In the genomic region with DNA sequence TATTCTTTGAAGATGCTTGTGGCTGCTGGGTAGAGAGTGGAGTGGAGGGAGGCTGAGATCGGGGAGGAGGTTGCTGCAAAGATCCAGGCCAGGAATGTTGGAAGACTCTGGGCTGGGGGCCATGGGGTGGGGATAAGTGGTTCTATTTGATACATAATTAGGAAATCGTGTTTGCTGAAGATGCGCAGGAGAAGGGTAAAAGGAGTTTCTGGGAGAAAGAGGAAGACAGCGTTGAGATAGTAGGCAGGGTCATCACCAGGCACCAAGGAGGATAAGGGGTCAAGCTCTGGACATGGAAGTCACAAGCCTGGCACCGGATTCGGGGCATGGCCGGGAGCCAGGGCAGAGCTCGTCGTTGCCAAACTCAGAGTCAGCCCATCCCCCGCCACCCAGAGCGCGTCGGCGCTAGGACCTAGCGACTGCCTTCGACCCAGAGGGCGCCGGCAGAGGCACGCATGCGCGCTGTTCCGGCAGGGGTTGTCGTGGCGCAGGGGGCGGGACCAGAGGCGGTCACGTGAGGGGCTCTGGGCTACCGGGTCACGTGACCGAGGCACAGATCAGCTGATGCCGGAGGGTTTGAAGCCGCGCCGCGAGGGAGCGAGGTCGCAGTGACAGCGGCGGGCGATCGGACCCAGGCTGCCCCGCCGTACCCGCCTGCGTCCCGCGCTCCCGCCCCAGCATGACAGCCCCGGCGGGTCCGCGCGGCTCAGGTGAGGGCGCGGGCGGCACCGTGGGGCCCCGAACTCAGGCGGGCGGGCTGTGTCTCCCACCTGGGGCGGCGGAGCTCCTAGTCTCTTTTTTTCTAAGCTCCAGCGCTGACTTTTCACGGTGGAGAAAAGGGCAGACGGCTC, we compare ENCODE assay signal across 8 cellular contexts. TPM values are rescaled to one million over a fixed set of nuclear protein-coding genes. Genes with fewer than 3 reads are reported as not detected.
DNase-seq lines count a peak whose midpoint lies in the region; ATAC-seq and TF ChIP-seq lines count a peak whose summit lies in the region.

A gene (plus strand): TSS at position 553 of the 851 bp plus-strand sequence. CDS start 127 bp downstream, at position 680.

- intact Hi-C loops in right cardiac atrium (cut with DNase I): loop anchor here in 1 of 4 donors (10.0 kb wide), 1 partner anchor 127 kb away; no protein-coding TSS in a partner anchor
- intact Hi-C loops in aorta (cut with DNase I): loop anchor here in 1 of 2 donors (1.0 kb wide), 1 partner anchor 12 kb away; no protein-coding TSS in a partner anchor

- H3K9me3 ChIP-seq in right cardiac atrium (ENCODE audit: control insufficient read depth, low read length) (no peaks in the 10 kb centered on the region), aorta (ENCODE audit: control insufficient read depth, low read length) (no peaks in the 10 kb centered on the region)

- H3K27ac ChIP-seq in right cardiac atrium (ENCODE audit: low read length) (peak within 1 kb of the TSS; percentile 34), aorta (ENCODE audit: low read depth in 1 of 2, low read length in 2 of 2) (no peak within 1 kb of the TSS)

- no peaks in the 10 kb centered on the region for H3K9me3 Mint-ChIP-seq in T-helper 2 cell treated with Interferon-gamma antibody and Interleukin-4, amounts not matched to agents 5 μg/mL and 100 μg/mL, for 36 hours

- H3K4me3 ChIP-seq in right cardiac atrium (ENCODE audit: low read length) (peak within 1 kb of the TSS; percentile 81), aorta (ENCODE audit: low read length in 2 of 2) (peak within 1 kb of the TSS; percentile 47 to 68)

- H3K27me3 ChIP-seq in right cardiac atrium (ENCODE audit: control insufficient read depth, insufficient read depth): no peaks in the 10 kb centered on the region
- no peaks in the 10 kb centered on the region for H3K27me3 ChIP-seq in aorta (ENCODE audit: control insufficient read depth in 1 of 2, insufficient read depth in 2 of 2, low read length in 1 of 2)

- peak; percentile 73 for TF ChIP-seq POLR2A in GM15510 (IDR thresholded peaks at IDR 0.05; ENCODE audit: borderline replicate concordance, extremely low read depth, insufficient read length)

- no peaks in the 10 kb centered on the region for H3K36me3 ChIP-seq in aorta (ENCODE audit: control insufficient read depth in 1 of 2, insufficient read depth in 2 of 2, low read length in 1 of 2)

- ATAC-seq in HG02943 (IDR thresholded peaks at IDR 0.05; ENCODE audit: low read depth, unreplicated experiment) (peak; percentile 71), right cardiac atrium (peak; percentile 92 to 93), aorta (ENCODE audit: low FRiP score) (peak; percentile 96)

- H3K4me1 Mint-ChIP-seq in T-helper 2 cell treated with Interferon-gamma antibody and Interleukin-4, amounts not matched to agents 5 μg/mL and 100 μg/mL, for 36 hours (ENCODE audit: low read depth): peaks cover 7% of the 10 kb centered on the region

- H3K4me1 ChIP-seq in right cardiac atrium (ENCODE audit: control insufficient read depth, insufficient read depth, low read length): peaks cover 8% of the 10 kb centered on the region
- H3K4me1 ChIP-seq in aorta (ENCODE audit: control insufficient read depth in 1 of 2, insufficient read depth in 2 of 2, low read length in 2 of 2): no peaks in the 10 kb centered on the region

- H3K4me3 Mint-ChIP-seq in T-helper 2 cell treated with Interferon-gamma antibody and Interleukin-4, amounts not matched to agents 5 μg/mL and 100 μg/mL, for 36 hours: peak within 1 kb of the TSS; percentile 82

- peaks cover 3% of the 10 kb centered on the region for H3K27me3 Mint-ChIP-seq in T-helper 2 cell treated with Interferon-gamma antibody and Interleukin-4, amounts not matched to agents 5 μg/mL and 100 μg/mL, for 36 hours (ENCODE audit: low read depth)

- under 1% methylated on average over 65 of the region's 65 CpGs for WGBS in right cardiac atrium
- 0 to 1% methylated on average over 58 to 65 of the region's 65 CpGs for WGBS in aorta, 2 donors

- peak within 1 kb of the TSS; percentile 87 for H3K27ac Mint-ChIP-seq in T-helper 2 cell treated with Interferon-gamma antibody and Interleukin-4, amounts not matched to agents 5 μg/mL and 100 μg/mL, for 36 hours

- DNase-seq in NCI-H187 treated with DMSO at 0.1 percent for 48 hours (lab: John Stamatoyannopoulos, UW) (peak; percentile 60), anterior cingulate cortex (lab: John Stamatoyannopoulos, UW) (peak; percentile 75 to 100 (median 96)), right cardiac atrium (peak; percentile 100), renal cortical epithelial cell (ENCODE audit: low read depth) (peak; percentile 86), aorta (peak; percentile 100)
- DNase-seq in T-helper 2 cell treated with Interferon-gamma antibody and Interleukin-4, amounts not matched to agents 5 μg/mL and 100 μg/mL, for 36 hours (ENCODE audit: low spot score): peak; percentile 99

- no peaks in the 10 kb centered on the region for H3K36me3 Mint-ChIP-seq in T-helper 2 cell treated with Interferon-gamma antibody and Interleukin-4, amounts not matched to agents 5 μg/mL and 100 μg/mL, for 36 hours (ENCODE audit: low read depth)

RNA-seq across cellular contexts. Expression of the gene that starts here (rescaled TPM):
- 10 to 100 TPM; 19.5 to 24.4 (median 21.8) TPM for total RNA-seq in right cardiac atrium
- 20.7 TPM for polyA plus RNA-seq in right cardiac atrium
- total RNA-seq in renal cortical epithelial cell: 3.1 and 5.7 TPM in 2 replicates
- 10 to 100 TPM; 21.2 to 36.0 TPM for total RNA-seq in aorta
- polyA plus RNA-seq in aorta: 10 to 100 TPM; 14.5 to 34.6 TPM
